In the genomic region with DNA sequence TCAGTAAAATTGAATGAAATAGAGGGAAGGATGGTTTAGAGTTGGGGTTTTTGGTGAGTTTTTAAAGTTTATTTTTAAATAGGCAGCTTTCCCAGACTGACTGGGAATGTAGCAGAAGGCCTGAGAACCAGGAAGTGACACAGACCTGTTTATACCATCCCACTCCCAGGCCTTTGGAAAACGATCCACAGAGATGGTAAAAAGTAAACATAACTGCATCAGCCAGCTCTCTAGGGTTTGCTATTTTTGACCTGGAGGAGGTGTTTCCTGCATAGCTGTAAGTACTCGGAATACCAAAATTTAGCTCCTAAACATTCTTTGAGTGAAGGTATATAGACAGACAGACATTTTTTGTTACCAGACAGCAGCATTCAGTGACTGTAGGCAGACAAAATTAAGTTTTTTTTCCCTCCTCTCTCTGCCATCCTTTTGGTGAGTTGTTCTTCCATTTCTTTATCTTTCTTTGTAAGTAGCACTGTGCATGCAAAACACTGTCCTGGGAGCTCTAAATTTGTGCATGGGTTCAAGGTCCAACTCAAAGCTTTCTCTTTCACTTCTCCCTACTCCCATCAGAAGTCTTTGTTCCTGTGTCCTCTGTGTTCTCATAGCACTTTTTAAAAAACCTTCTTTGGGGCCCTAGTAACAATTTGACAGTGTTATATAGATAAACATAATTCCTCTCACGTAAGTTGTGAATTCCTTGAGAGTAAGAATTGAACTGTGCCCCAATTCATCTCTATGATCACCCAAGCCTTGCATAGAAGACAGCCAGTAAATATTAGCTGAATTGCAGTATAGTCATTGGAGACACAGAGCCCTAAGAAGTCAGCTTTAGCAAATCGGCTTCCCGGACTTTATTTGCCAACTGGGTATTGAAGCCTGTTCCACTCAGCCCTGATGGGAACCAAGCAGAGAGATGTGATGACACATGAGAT, we compare ENCODE assay signal across 8 cellular contexts. TPM values are rescaled to one million over a fixed set of nuclear protein-coding genes. Genes with fewer than 3 reads are reported as not detected.
DNase-seq lines count a peak whose midpoint lies in the region; ATAC-seq, FAIRE-seq and TF ChIP-seq lines count a peak whose summit lies in the region.

No MANE protein-coding gene starts in this region.

- peaks cover 7% of the 10 kb centered on the region for H3K9me1 ChIP-seq in keratinocyte (ENCODE audit: control insufficient read depth, extremely low read depth, insufficient read depth, low read length)

- peak overlapping the region; percentile 36 for H3K27ac Mint-ChIP-seq in activated CD4-positive, alpha-beta memory T cell treated with anti-CD3 and anti-CD28 coated beads, Interleukin-2, amount 10 ng/mL, durations not matched to agents 7 days and 5 days

- peaks cover 85% of the 10 kb centered on the region for H3K4me1 Mint-ChIP-seq in activated CD4-positive, alpha-beta memory T cell treated with anti-CD3 and anti-CD28 coated beads, Interleukin-2, amount 10 ng/mL, durations not matched to agents 7 days and 5 days

- POLR2A ChIA-PET in activated CD4-positive, alpha-beta memory T cell treated with anti-CD3 and anti-CD28 coated beads, Interleukin-2, amount 10 ng/mL, durations not matched to agents 7 days and 5 days (lab: Charles Lee): interaction anchor here (0.9 to 2.5 kb wide), 7 partner anchors 11 to 119 kb away, joined by 3 to 8 read pairs (median 4); no protein-coding TSS in a partner anchor

- H3K9me3 Mint-ChIP-seq in activated CD4-positive, alpha-beta memory T cell treated with anti-CD3 and anti-CD28 coated beads, Interleukin-2, amount 10 ng/mL, durations not matched to agents 7 days and 5 days: no peaks in the 10 kb centered on the region

- H3K4me1 ChIP-seq in keratinocyte (ENCODE audit: control insufficient read depth, extremely low read depth, insufficient read depth, low read length) (peaks cover 63% of the 10 kb centered on the region), tibial nerve (peaks cover 0 to 82% (median 65%) of the 10 kb centered on the region in 4 donors)

- CTCF ChIA-PET in activated CD4-positive, alpha-beta memory T cell treated with anti-CD3 and anti-CD28 coated beads, Interleukin-2, amount 10 ng/mL, durations not matched to agents 7 days and 5 days (lab: Charles Lee): interaction anchor here (0.7 to 1.7 kb wide), 4 partner anchors 10 to 79 kb away, joined by 3 to 5 read pairs (median 4); no protein-coding TSS in a partner anchor

- WGBS in tibial nerve, 2 donors: 20 to 28% methylated on average over 5 of the region's 5 CpGs

- peak; percentile 39 for DNase-seq in NCI-H1092 treated with DMSO at 0.1 percent for 48 hours (lab: John Stamatoyannopoulos, UW)
- no peak for DNase-seq in NCI-H1092 (lab: John Stamatoyannopoulos, UW)
- no peak for DNase-seq in activated CD4-positive, alpha-beta memory T cell treated with anti-CD3 and anti-CD28 coated beads, Interleukin-2, amount 10 ng/mL, durations not matched to agents 7 days and 5 days
- no peak for DNase-seq in keratinocyte (ENCODE audit: low read depth, low spot score)
- DNase-seq in tibial nerve (ENCODE audit: low spot score in 2 of 2): no peak
- DNase-seq in activated T-cell treated with anti-CD3 and anti-CD28 coated beads, Interleukin-2, amount 50 U/mL, for 48 hours: no peak

- no peak for TF ChIP-seq POLR2A in tibial nerve (IDR thresholded peaks at IDR 0.05)

- peak overlapping the region; percentile 27 for H3K27ac ChIP-seq in keratinocyte (ENCODE audit: control insufficient read depth, insufficient read depth, low read length)
- H3K27ac ChIP-seq in tibial nerve: peak overlapping the region in 3 of 4 donors; percentile 58 to 80 (median 63)

- peak overlapping the region; percentile 24 for H2AFZ ChIP-seq in keratinocyte (ENCODE audit: control insufficient read depth, low read length)

- dilution Hi-C loops in keratinocyte (cut with MboI; ENCODE audit: extremely low pct_ligation_motif_present, low sequenced_read_pairs): no loop called here

- ATAC-seq in HG03354 (IDR thresholded peaks at IDR 0.05; ENCODE audit: poor library complexity, severe bottlenecking, unreplicated experiment): peak; percentile 70
- ATAC-seq in HG03025 (IDR thresholded peaks at IDR 0.05; ENCODE audit: low FRiP score, unreplicated experiment): no peak

- TF ChIP-seq CTCF in keratinocyte (optimal IDR thresholded peaks at IDR 0.05 in 1 of 3, IDR thresholded peaks at IDR 0.05 in 1 of 3, conservative IDR thresholded peaks at IDR 0.05 in 1 of 3; ENCODE audit: extremely low read depth in 1 of 3, insufficient read depth in 2 of 3, low read length in 3 of 3) (no peak), tibial nerve (IDR thresholded peaks at IDR 0.05) (no peak)

- H3K9me3 ChIP-seq in keratinocyte (ENCODE audit: control insufficient read depth, low read depth, low read length) (no peaks in the 10 kb centered on the region), tibial nerve (no peaks in the 10 kb centered on the region)

- no peak overlapping the region for H3K9ac ChIP-seq in keratinocyte (ENCODE audit: control insufficient read depth, extremely low read depth, insufficient read depth, low read length)

- H3K36me3 Mint-ChIP-seq in activated CD4-positive, alpha-beta memory T cell treated with anti-CD3 and anti-CD28 coated beads, Interleukin-2, amount 10 ng/mL, durations not matched to agents 7 days and 5 days (ENCODE audit: low read depth): peaks cover 40% of the 10 kb centered on the region

- H3K4me2 ChIP-seq in keratinocyte (ENCODE audit: control insufficient read depth, extremely low read depth, insufficient read depth, low read depth, low read length): peak overlapping the region; percentile 49

- H3K79me2 ChIP-seq in keratinocyte (ENCODE audit: control insufficient read depth, insufficient read depth, low read length): peaks cover 67% of the 10 kb centered on the region

- no peak for TF ChIP-seq EP300 in tibial nerve (IDR thresholded peaks at IDR 0.05)

- no peak overlapping the region for H3K4me3 Mint-ChIP-seq in activated CD4-positive, alpha-beta memory T cell treated with anti-CD3 and anti-CD28 coated beads, Interleukin-2, amount 10 ng/mL, durations not matched to agents 7 days and 5 days

- H3K4me3 ChIP-seq in keratinocyte (ENCODE audit: control insufficient read depth in 2 of 3, extremely low read depth in 1 of 3, insufficient read depth in 2 of 3, low read depth in 1 of 3, low read length in 3 of 3) (no peak overlapping the region), tibial nerve (no peak overlapping the region)

- no peaks in the 10 kb centered on the region for H3K36me3 ChIP-seq in keratinocyte (ENCODE audit: control insufficient read depth in 2 of 2, extremely low read depth in 1 of 2, insufficient read depth in 2 of 2, low read length in 2 of 2)
- H3K36me3 ChIP-seq in tibial nerve: no peaks in the 10 kb centered on the region

- no peaks in the 10 kb centered on the region for H4K20me1 ChIP-seq in keratinocyte (ENCODE audit: control insufficient read depth, extremely low read depth, insufficient read depth, low read length)

- H3K27me3 ChIP-seq in keratinocyte (ENCODE audit: control insufficient read depth, extremely low read depth, insufficient read depth, low read length) (no peaks in the 10 kb centered on the region), tibial nerve (no peaks in the 10 kb centered on the region)

- FAIRE-seq in keratinocyte (lab: Jason Lieb, UNC): no peak

- H3K27me3 Mint-ChIP-seq in activated CD4-positive, alpha-beta memory T cell treated with anti-CD3 and anti-CD28 coated beads, Interleukin-2, amount 10 ng/mL, durations not matched to agents 7 days and 5 days: no peaks in the 10 kb centered on the region

RNA-seq across cellular contexts. Expression of a gene that starts 37.4 kb away (rescaled TPM):
- total RNA-seq in activated CD4-positive, alpha-beta memory T cell treated with anti-CD3 and anti-CD28 coated beads, Interleukin-2, amount 10 ng/mL, durations not matched to agents 7 days and 5 days: 10 to 100 TPM; 63.4 to 65.2 TPM
- polyA plus RNA-seq in keratinocyte: 10.5 to 12.8 TPM (median 12.0 TPM) in 3 replicates
- 9.1 TPM for polyA plus RNA-seq in keratinocyte (2011; ENCODE audit: low read depth)
- polyA plus RNA-seq in keratinocyte (2011; cell fraction: cytosol; rRNA removed): 4.2 and 5.2 TPM in 2 replicates
- 42.5 and 45.1 TPM in 2 replicates for polyA plus RNA-seq in keratinocyte (2011; cell fraction: nucleus; rRNA removed)
- 9.9 and 16.3 TPM in 2 replicates for polyA plus RNA-seq in keratinocyte (2012; ENCODE audit: low replicate concordance)
- 17.4 to 22.2 TPM (median 19.8 TPM) in 3 replicates for polyA minus RNA-seq in keratinocyte
- 7.5 TPM for polyA minus RNA-seq in keratinocyte (2011; cell fraction: cytosol; rRNA and poly(A)+ RNA removed)
- polyA minus RNA-seq in keratinocyte (2011; cell fraction: nucleus; rRNA and poly(A)+ RNA removed): 26.7 and 33.3 TPM in 2 replicates
- total RNA-seq in tibial nerve: 10 to 100 TPM; 54.4 to 66.3 (median 57.7) TPM
